ENCODE assay signal across 1 cellular context in genomic region chr22:31241936-31242335, GRCh38.
TF ChIP-seq lines count a peak whose summit lies in the region.

No MANE protein-coding gene starts in this region.

TF ChIP-seq in SK-N-SH, 30 proteins besides CTCF, POLR2A, EP300 and RAD21 (continued from another document):
- TF ChIP-seq GABPA (IDR thresholded peaks at IDR 0.05; ENCODE audit: low read depth) (no peak), SMC3 (IDR thresholded peaks at IDR 0.05; ENCODE audit: low read depth, low read length) (no peak), MXI1 (IDR thresholded peaks at IDR 0.05; ENCODE audit: low read depth, low read length) (no peak), PBX3 (IDR thresholded peaks at IDR 0.05) (peak; percentile 75), ELF1 (IDR thresholded peaks at IDR 0.05) (no peak), TCF12 (IDR thresholded peaks at IDR 0.05) (peak; percentile 61), POLR2AphosphoS5 (IDR thresholded peaks at IDR 0.05; ENCODE audit: low read depth, low read length) (no peak; the same call in 1 of the 2 replicates), RXRA (IDR thresholded peaks at IDR 0.05; ENCODE audit: borderline replicate concordance, low read depth) (no peak), FOSL2 (IDR thresholded peaks at IDR 0.05; ENCODE audit: borderline replicate concordance, low read depth) (peak; percentile 55; the same call in 1 of the 2 replicates), MAX (IDR thresholded peaks at IDR 0.05; ENCODE audit: low read depth) (no peak; the same call in 1 of the 2 replicates), RFX5 (IDR thresholded peaks at IDR 0.05; ENCODE audit: low read length) (no peak), JUND (IDR thresholded peaks at IDR 0.05) (peak; percentile 63), FOXJ3 (CRISPR knock-in tag; IDR thresholded peaks at IDR 0.05) (no peak)
